ENCODE assay signal across 1 cellular context in genomic region chr15:45522179-45522930, GRCh38.
A peak's percentile ranks its signal among the peaks of the same experiment; 100 is the strongest.
TF ChIP-seq lines count a peak whose summit lies in the region.

Gene SLC30A4 (minus strand): TSS chr15:45522755. CDS start chr15:45522354, 401 bp downstream.

TF ChIP-seq in HepG2, 621 proteins besides CTCF, POLR2A, EP300 and RAD21 (continued from another document and continues in another):
- TF ChIP-seq ZBTB2 (CRISPR knock-in tag; IDR thresholded peaks at IDR 0.05; ENCODE audit: low read depth) = no peak
- TF ChIP-seq MAX (IDR thresholded peaks at IDR 0.05) = no peak
- no peak for TF ChIP-seq FIP1L1 (IDR thresholded peaks at IDR 0.05; ENCODE audit: borderline replicate concordance, insufficient read depth, low read depth, low read length)
- TF ChIP-seq TBX2 (CRISPR knock-in tag; IDR thresholded peaks at IDR 0.05; ENCODE audit: borderline replicate concordance) = peak; percentile 23; the same call in 1 of the 2 replicates
- TF ChIP-seq ZNF224 (CRISPR knock-in tag; IDR thresholded peaks at IDR 0.05) = no peak
- TF ChIP-seq ATF5 (CRISPR knock-in tag; IDR thresholded peaks at IDR 0.05; ENCODE audit: low read depth) = no peak
- no peak for TF ChIP-seq ELF1 (CRISPR knock-in tag; IDR thresholded peaks at IDR 0.05)
- no peak for TF ChIP-seq ZNF281 (CRISPR knock-in tag; IDR thresholded peaks at IDR 0.05; ENCODE audit: borderline replicate concordance)
- TF ChIP-seq FOXO4 (CRISPR knock-in tag; conservative IDR thresholded peaks at IDR 0.05) = 0 out of 2 replicates have a peak, but pooled peaks have one; percentile 41
- no peak for TF ChIP-seq KLF13 (CRISPR knock-in tag; IDR thresholded peaks at IDR 0.05)
- TF ChIP-seq MEF2D (CRISPR knock-in tag; IDR thresholded peaks at IDR 0.05) = no peak
- no peak for TF ChIP-seq E2F2 (CRISPR knock-in tag; IDR thresholded peaks at IDR 0.05; ENCODE audit: borderline replicate concordance)
- no peak for TF ChIP-seq ELF3 (CRISPR knock-in tag; IDR thresholded peaks at IDR 0.05)
- TF ChIP-seq ZFP1 (CRISPR knock-in tag; IDR thresholded peaks at IDR 0.05) = no peak
- no peak for TF ChIP-seq DNMT3B (CRISPR knock-in tag; conservative IDR thresholded peaks at IDR 0.05)
- no peak for TF ChIP-seq CEBPZ (IDR thresholded peaks at IDR 0.05; ENCODE audit: low read length)
- no peak for TF ChIP-seq KDM5A (IDR thresholded peaks at IDR 0.05; ENCODE audit: borderline replicate concordance, low read length)
- TF ChIP-seq PAX8 (CRISPR knock-in tag; IDR thresholded peaks at IDR 0.05; ENCODE audit: borderline replicate concordance) = no peak
- 0 out of 2 replicates have a peak, but pooled peaks have one; percentile 36 for TF ChIP-seq AHDC1 (CRISPR knock-in tag; IDR thresholded peaks at IDR 0.05; ENCODE audit: borderline replicate concordance)
- no peak for TF ChIP-seq ZKSCAN5 (CRISPR knock-in tag; IDR thresholded peaks at IDR 0.05)
- TF ChIP-seq HNRNPLL (IDR thresholded peaks at IDR 0.05; ENCODE audit: low read depth, low read length, poor library complexity, severe bottlenecking) = peak; percentile 23
- TF ChIP-seq IRX3 (CRISPR knock-in tag; IDR thresholded peaks at IDR 0.05; ENCODE audit: borderline replicate concordance, low read depth) = 0 out of 2 replicates have a peak, but pooled peaks have one; percentile 44
- TF ChIP-seq ARID2 (CRISPR knock-in tag; IDR thresholded peaks at IDR 0.05; ENCODE audit: borderline replicate concordance) = no peak
- no peak for TF ChIP-seq THAP11 (CRISPR knock-in tag; IDR thresholded peaks at IDR 0.05)
- TF ChIP-seq ZNF276 (CRISPR knock-in tag; IDR thresholded peaks at IDR 0.05; ENCODE audit: low read depth) = no peak
- no peak for TF ChIP-seq TFDP2 (CRISPR knock-in tag; IDR thresholded peaks at IDR 0.05)
